ENCODE assay signal across 8 cellular contexts in genomic region chr15:92900712-92901052, GRCh38. TPM values are rescaled to one million over a fixed set of nuclear protein-coding genes. Genes with fewer than 3 reads are reported as not detected.
DNase-seq lines count a peak whose midpoint lies in the region; ATAC-seq and TF ChIP-seq lines count a peak whose summit lies in the region.

No MANE protein-coding gene starts in this region.

- peak overlapping the region; percentile 96 for H3K4me3 Mint-ChIP-seq in endothelial cell (ENCODE audit: unreplicated experiment)
- H3K4me3 Mint-ChIP-seq in osteocyte (ENCODE audit: unreplicated experiment): peak overlapping the region; percentile 94

- H4K20me1 ChIP-seq in DOHH2 (ENCODE audit: control insufficient read depth, insufficient read depth, low read depth, low read length) (no peaks in the 10 kb centered on the region; the same call in 1 of the 2 replicates), PC-3 (ENCODE audit: low read length) (peaks cover 21% of the 10 kb centered on the region)

- peaks cover 97% of the 10 kb centered on the region for H3K79me2 ChIP-seq in DOHH2 (ENCODE audit: control insufficient read depth, low read length)
- H3K79me2 ChIP-seq in PC-3 (ENCODE audit: low read length): peaks cover 92% of the 10 kb centered on the region

- H3K9me3 ChIP-seq in DOHH2 (ENCODE audit: control insufficient read depth, insufficient read depth, low read length): no peaks in the 10 kb centered on the region
- no peaks in the 10 kb centered on the region for H3K9me3 ChIP-seq in PC-3 (ENCODE audit: low read length)

- peak overlapping the region; percentile 95 for H3K9ac ChIP-seq in PC-3 (ENCODE audit: low read length)

- POLR2A ChIA-PET in PC-3 (lab: Charles Lee; ENCODE audit: unreplicated experiment): interaction anchor here (0.5 to 1.6 kb wide), 5 partner anchors 16 to 97 kb away, joined by 3 to 24 read pairs (median 8); no protein-coding TSS in a partner anchor

- H3K9me2 ChIP-seq in DOHH2 (replicated peaks; ENCODE audit: control insufficient read depth, low read length) (no peaks in the 10 kb centered on the region), PC-3 (replicated peaks; ENCODE audit: low read length) (no peaks in the 10 kb centered on the region)

- H3K4me2 ChIP-seq in DOHH2 (ENCODE audit: low read length) (peak overlapping the region; percentile 74), PC-3 (ENCODE audit: low read length) (peak overlapping the region; percentile 96)

- no TSS peak for BruUV-seq in PC-3 (replicated peaks; lab: Mats Ljungman, UMichigan)

- H2AFZ ChIP-seq in PC-3 (ENCODE audit: low read length): no peak overlapping the region

- no peak for TF ChIP-seq CTCF in DOHH2 (IDR thresholded peaks at IDR 0.05; ENCODE audit: low read depth, low read length, poor library complexity, severe bottlenecking)
- no peak for TF ChIP-seq CTCF in PC-3 (conservative IDR thresholded peaks at IDR 0.05; ENCODE audit: low read depth, low read length)
- TF ChIP-seq CTCF in endothelial cell (IDR thresholded peaks at IDR 0.05; ENCODE audit: unreplicated experiment): no peak
- no peak for TF ChIP-seq CTCF in osteocyte (IDR thresholded peaks at IDR 0.05)

- DNase-seq in PC-3 (no peak), endothelial cell (ENCODE audit: low spot score) (no peak), osteocyte (ENCODE audit: extremely low spot score, unreplicated experiment) (no peak), CD1c-positive myeloid dendritic cell (ENCODE audit: extremely low spot score) (no peak), HUDEP-2 (lab: John Stamatoyannopoulos, UW; ENCODE audit: unreplicated experiment in 76 of 76) (no peak), dedifferentiated amniotic fluid mesenchymal stem cell (ENCODE audit: extremely low spot score) (no peak)
- no peak for DNase-seq in stimulated activated CD4-positive, alpha-beta T cell treated with anti-CD3 and anti-CD28 coated beads, Interleukin-15, amount 100 ng/mL, for 24 hours

- H3K9me3 Mint-ChIP-seq in endothelial cell (ENCODE audit: unreplicated experiment): no peaks in the 10 kb centered on the region
- H3K9me3 Mint-ChIP-seq in osteocyte (ENCODE audit: unreplicated experiment): peaks cover 8% of the 10 kb centered on the region

- CTCF ChIA-PET in PC-3 (lab: Charles Lee): interaction anchor here (1.4 kb wide), 1 partner anchor 18 kb away, joined by 12 read pairs; no protein-coding TSS in a partner anchor

- H3K4me3 ChIP-seq in DOHH2 (ENCODE audit: low read length): peak overlapping the region; percentile 76
- H3K4me3 ChIP-seq in PC-3 (ENCODE audit: low read length): peak overlapping the region; percentile 95

- peak overlapping the region; percentile 99 for H3K27ac Mint-ChIP-seq in endothelial cell (ENCODE audit: unreplicated experiment)
- H3K27ac Mint-ChIP-seq in osteocyte (ENCODE audit: unreplicated experiment): peak overlapping the region; percentile 100

- intact Hi-C loops in PC-3 (cut with micrococcal nuclease): loop anchor here (2.0 kb wide), 2 partner anchors 16 to 90 kb away; no protein-coding TSS in a partner anchor

- H3K27me3 Mint-ChIP-seq in endothelial cell (ENCODE audit: unreplicated experiment): peaks cover 4% of the 10 kb centered on the region
- H3K27me3 Mint-ChIP-seq in osteocyte (ENCODE audit: unreplicated experiment): no peaks in the 10 kb centered on the region

- H3F3A ChIP-seq in DOHH2 (ENCODE audit: control insufficient read depth, insufficient read depth) (peaks cover 76% of the 10 kb centered on the region), PC-3 (ENCODE audit: low read length, unreplicated experiment) (peaks cover 17% of the 10 kb centered on the region)

- H3K27me3 ChIP-seq in DOHH2 (ENCODE audit: control insufficient read depth, low read length) (no peaks in the 10 kb centered on the region), PC-3 (ENCODE audit: low read length) (no peaks in the 10 kb centered on the region)

- no peak for ATAC-seq in PC-3

- peak overlapping the region; percentile 87 for H3K27ac ChIP-seq in DOHH2 (ENCODE audit: low read depth, low read length)
- H3K27ac ChIP-seq in PC-3 (ENCODE audit: low read length): peak overlapping the region; percentile 91

- H3K4me1 ChIP-seq in DOHH2 (ENCODE audit: control insufficient read depth, low read length) (peaks cover 70% of the 10 kb centered on the region), PC-3 (ENCODE audit: insufficient read depth, low read length) (peaks cover 23% of the 10 kb centered on the region)

- H3K36me3 ChIP-seq in DOHH2 (ENCODE audit: control insufficient read depth, low read length) (peaks cover 78% of the 10 kb centered on the region), PC-3 (ENCODE audit: low read depth, low read length) (peaks cover 49% of the 10 kb centered on the region)

- H3K36me3 Mint-ChIP-seq in endothelial cell (ENCODE audit: low read depth, unreplicated experiment): peaks cover 21% of the 10 kb centered on the region
- peaks cover 56% of the 10 kb centered on the region for H3K36me3 Mint-ChIP-seq in osteocyte (ENCODE audit: unreplicated experiment)

- H3K4me1 Mint-ChIP-seq in endothelial cell (ENCODE audit: unreplicated experiment): peaks cover 17% of the 10 kb centered on the region
- peaks cover 60% of the 10 kb centered on the region for H3K4me1 Mint-ChIP-seq in osteocyte (ENCODE audit: unreplicated experiment)

RNA-seq across cellular contexts. Expression of gene CHD2, which starts 0.6 kb away (rescaled TPM):
- total RNA-seq in PC-3 (2014; rRNA removed) (42.7 and 50.6 TPM in 2 replicates), endothelial cell (ENCODE audit: unreplicated experiment) (96.3 TPM), osteocyte (89.9 and 102 TPM in 2 replicates)
